Comparison of ENCODE assay signal across 8 cellular contexts in the genomic region with DNA sequence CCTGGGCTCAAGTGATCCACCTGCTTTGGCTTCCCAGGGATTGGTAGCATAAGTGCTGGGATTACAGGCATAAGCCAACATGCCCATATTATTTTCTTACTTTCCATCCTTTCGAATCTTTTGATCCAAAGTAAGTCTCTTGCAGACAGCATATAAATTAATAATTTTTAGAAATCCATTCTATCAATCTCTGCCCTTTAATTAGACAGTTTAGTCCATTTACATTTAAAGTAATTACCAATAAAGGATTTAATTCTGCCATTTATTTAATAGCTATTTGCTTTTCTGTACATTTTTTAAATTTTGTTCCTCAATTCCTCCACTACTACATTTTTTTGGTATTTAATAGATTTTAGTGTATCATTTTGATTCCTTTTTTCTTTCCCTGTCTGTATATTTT.
"Had no signal": no experiment of that assay in that cellular context is flagged by ENCODE, and none has a peak within 500 bp of the region (broad histone marks: within the 10 kb centered on the region; RNA-seq: fewer than 3 reads in every experiment).

No MANE protein-coding gene starts in this region.

- H2AFZ ChIP-seq: GM23248 had no signal

- H3K27ac ChIP-seq: GM23248 had no signal

- DNase-seq: GM23248, GOT3, H7, IMR-90, KBM-7 had no signal

- H3K4me1 ChIP-seq: HAP-1 had no signal

- ATAC-seq: HCT116 had no signal

- H3K36me3 ChIP-seq: HAP-1 had no signal

- H3K4me3 ChIP-seq: GM23248, HAP-1 had no signal

- H3K9ac ChIP-seq: GM23248 had no signal

- FAIRE-seq: HTR-8/SVneo had no signal
